In the genomic region with DNA sequence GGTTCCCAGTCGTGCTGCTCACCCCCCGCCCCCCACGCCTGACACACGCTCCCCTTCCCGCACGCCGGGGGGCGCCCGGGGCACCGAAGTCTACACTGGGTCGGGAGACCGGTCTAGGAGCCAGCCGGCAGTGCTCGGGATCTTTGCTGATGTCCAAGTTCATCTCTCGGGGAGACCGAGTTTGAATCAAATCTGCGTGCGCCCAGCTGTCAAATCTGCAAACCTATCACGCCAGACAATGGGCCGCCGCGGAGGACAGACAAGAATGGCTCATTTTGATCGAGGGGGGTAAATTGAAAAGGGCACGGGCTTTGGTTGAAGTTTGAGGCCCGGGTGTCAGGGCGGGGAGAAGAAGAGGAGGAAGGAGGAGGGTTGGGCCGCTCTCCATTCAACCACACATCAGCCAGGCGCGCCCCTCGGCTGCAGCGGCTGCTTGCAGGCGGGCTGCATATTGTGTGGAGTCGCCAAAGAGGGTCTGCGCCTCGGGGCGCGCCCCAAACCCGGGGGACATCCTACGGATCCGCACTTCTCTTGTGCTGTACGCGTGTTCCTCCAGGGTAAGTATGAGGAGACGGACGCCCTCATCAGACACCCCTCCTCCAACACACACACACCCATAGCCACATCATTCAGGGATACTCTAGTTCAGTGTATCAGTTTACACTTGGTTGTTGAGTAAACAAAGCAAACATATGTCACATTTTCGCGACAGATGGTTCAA, we compare ENCODE assay signal across 7 cellular contexts.
A peak's percentile ranks its signal among the peaks of the same experiment; 100 is the strongest.
DNase-seq lines count a peak whose midpoint lies in the region; TF ChIP-seq lines count a peak whose summit lies in the region.

No MANE protein-coding gene starts in this region.

- no peak overlapping the region for H3K9ac ChIP-seq in subcutaneous abdominal adipose tissue (ENCODE audit: low read length in 5 of 5)

- TF ChIP-seq CTCF in HFF-Myc (IDR thresholded peaks at IDR 0.05; ENCODE audit: low read depth, low read length, missing control alignments) (no peak), WI38 (IDR thresholded peaks at IDR 0.05; ENCODE audit: low read depth, low read length) (no peak)

- H3K9me3 ChIP-seq in subcutaneous abdominal adipose tissue (ENCODE audit: control insufficient read depth in 5 of 5, low read length in 5 of 5) = no peaks in the 10 kb centered on the region

- no peaks in the 10 kb centered on the region for H3K36me3 ChIP-seq in subcutaneous abdominal adipose tissue (ENCODE audit: control insufficient read depth in 5 of 5, insufficient read depth in 5 of 5, low read length in 5 of 5)

- DNase-seq in HFF-Myc (ENCODE audit: extremely low read depth, low read depth) = peak; percentile 64
- DNase-seq in iPS-NIHi11 (ENCODE audit: low spot score) = peak; percentile 55
- no peak for DNase-seq in GOT3 (lab: John Stamatoyannopoulos, UW)
- no peak for DNase-seq in activated naive CD4-positive, alpha-beta T cell treated with anti-CD3 and anti-CD28 coated beads, Interleukin-2, amount 50 U/mL, for 16 hours
- DNase-seq in cortex of kidney (lab: John Stamatoyannopoulos, UW) = no peak

- H3K4me3 ChIP-seq in HFF-Myc (replicated peaks; ENCODE audit: low read depth, low read length) (peak overlapping the region; percentile 71), WI38 (ENCODE audit: low read depth, low read length) (peak overlapping the region; percentile 83), subcutaneous abdominal adipose tissue (ENCODE audit: low read depth in 1 of 5, low read length in 5 of 5) (peak overlapping the region; percentile 60 to 74 (median 66))

- H3K27me3 ChIP-seq in subcutaneous abdominal adipose tissue (ENCODE audit: control insufficient read depth in 5 of 5, insufficient read depth in 4 of 5, low read length in 5 of 5) = peaks cover 12 to 59% (median 29%) of the 10 kb centered on the region in 5 donors

- no peak overlapping the region for H3K27ac ChIP-seq in subcutaneous abdominal adipose tissue (ENCODE audit: low read depth, low read length)

- H3K4me1 ChIP-seq in subcutaneous abdominal adipose tissue (ENCODE audit: control insufficient read depth in 5 of 5, insufficient read depth in 5 of 5, low read length in 5 of 5) = peaks cover 0 to 43% (median 40%) of the 10 kb centered on the region in 5 donors

Comparison
In these comparisons a context has a peak if more than half of its experiments do, and no peak if none do; other contexts are left out.
1. DNase-seq: peak in HFF-Myc (single experiment) and iPS-NIHi11 (single experiment); none in GOT3 (single experiment), activated naive CD4-positive, alpha-beta T cell treated with anti-CD3 and anti-CD28 coated beads, Interleukin-2, amount 50 U/mL, for 16 hours (single experiment) and cortex of kidney (single experiment).
2. Peak in every context shown above with its lines, with median percentiles within 50 percentile points of each other: H3K4me3 ChIP-seq.